In genomic region chr13:60427285-60427684, GRCh38 we compare ENCODE assay signal across 16 cellular contexts. TPM values are rescaled to one million over a fixed set of nuclear protein-coding genes. Genes with fewer than 3 reads are reported as not detected.
DNase-seq lines count a peak whose midpoint lies in the region; ATAC-seq and TF ChIP-seq lines count a peak whose summit lies in the region.
"Had no signal": no experiment of that assay in that cellular context is flagged by ENCODE, and none has a peak within 500 bp of the region (broad histone marks: within the 10 kb centered on the region; RNA-seq: fewer than 3 reads in every experiment).

No MANE protein-coding gene starts in this region.

- H3F3A ChIP-seq in DOHH2 (ENCODE audit: control insufficient read depth, insufficient read depth), result 0 out of 2 replicates have a peak, but pooled peaks cover 3% of the 10 kb centered on the region

- no peak for TF ChIP-seq CTCF in DOHH2 (IDR thresholded peaks at IDR 0.05; ENCODE audit: low read depth, low read length, poor library complexity, severe bottlenecking)

- H3K27ac Mint-ChIP-seq in T-cell, result peak overlapping the region; percentile 84 to 91
- H3K27ac Mint-ChIP-seq: activated naive CD4-positive, alpha-beta T cell treated with anti-CD3 and anti-CD28 coated beads for 36 hours had no signal

- POLR2A ChIA-PET in T-cell (lab: Charles Lee), result no interaction called here

- no peaks in the 10 kb centered on the region for H4K20me1 ChIP-seq in DOHH2 (ENCODE audit: control insufficient read depth, insufficient read depth, low read depth, low read length)

- H3K9me3 Mint-ChIP-seq in T-cell, result no peaks in the 10 kb centered on the region
- H3K9me3 Mint-ChIP-seq: activated naive CD4-positive, alpha-beta T cell treated with anti-CD3 and anti-CD28 coated beads for 36 hours had no signal

- H3K79me2 ChIP-seq in DOHH2 (ENCODE audit: control insufficient read depth, low read length), result no peaks in the 10 kb centered on the region; the same call in 1 of the 2 replicates

- H3K4me2 ChIP-seq in DOHH2 (ENCODE audit: low read length), result peak overlapping the region; percentile 11; the same call in 1 of the 2 replicates

- DNase-seq in T-cell (no peak), HuH-7 (ENCODE audit: low spot score) (no peak), medulla oblongata (ENCODE audit: extremely low spot score) (no peak), SIG-M5 treated with dmso at 0.1 percent for 504 hours (lab: John Stamatoyannopoulos, UW; ENCODE audit: unreplicated experiment) (no peak)
- no peak for DNase-seq in effector CD8-positive, alpha-beta T cell (lab: John Stamatoyannopoulos, UW)
- DNase-seq: activated naive CD4-positive, alpha-beta T cell treated with anti-CD3 and anti-CD28 coated beads for 36 hours; AML-193; GDM1; MV-4-11; NCI-H510A treated with DMSO at 0.1 percent for 48 hours; right cardiac atrium; SHP77 treated with DMSO at 0.1 percent for 48 hours; thyroid gland had no signal

- no peaks in the 10 kb centered on the region for H3K9me2 ChIP-seq in DOHH2 (replicated peaks; ENCODE audit: control insufficient read depth, low read length)

- H3K27me3 Mint-ChIP-seq in T-cell, result no peaks in the 10 kb centered on the region

- H3K9me3 ChIP-seq in DOHH2 (ENCODE audit: control insufficient read depth, insufficient read depth, low read length), result no peaks in the 10 kb centered on the region
- H3K9me3 ChIP-seq: thyroid gland had no signal

- H3K36me3 ChIP-seq in DOHH2 (ENCODE audit: control insufficient read depth, low read length), result no peaks in the 10 kb centered on the region
- H3K36me3 ChIP-seq: thyroid gland had no signal

- no peaks in the 10 kb centered on the region for H3K36me3 Mint-ChIP-seq in T-cell

- CTCF ChIA-PET in T-cell (lab: Charles Lee), result interaction anchor here (0.6 to 1.4 kb wide), 6 partner anchors 11 to 748 kb away, joined by 3 to 6 read pairs (median 3); partner anchors contain the start of gene TDRD3 (in 1 of the 2)

- peaks cover 9% of the 10 kb centered on the region for H3K4me1 ChIP-seq in DOHH2 (ENCODE audit: control insufficient read depth, low read length)
- H3K4me1 ChIP-seq: thyroid gland had no signal

- H3K27me3 ChIP-seq in DOHH2 (ENCODE audit: control insufficient read depth, low read length), result no peaks in the 10 kb centered on the region
- H3K27me3 ChIP-seq: thyroid gland had no signal

- no peak overlapping the region for H3K4me3 ChIP-seq in DOHH2 (ENCODE audit: low read length)
- H3K4me3 ChIP-seq: thyroid gland had no signal

- no peak overlapping the region for H3K27ac ChIP-seq in DOHH2 (ENCODE audit: low read depth, low read length)
- H3K27ac ChIP-seq: thyroid gland had no signal

- H3K4me1 Mint-ChIP-seq in T-cell, result peaks cover 26 to 43% (median 37%) of the 10 kb centered on the region in 3 donors

- ATAC-seq in GM19025 (IDR thresholded peaks at IDR 0.05; ENCODE audit: low read depth, unreplicated experiment) (peak; percentile 46), HG02759 (IDR thresholded peaks at IDR 0.05; ENCODE audit: unreplicated experiment) (peak; percentile 54), T-cell (replicated peaks in 1 of 4) (peak in 3 of 4 experiments; percentile 27 to 50 (median 29))
- ATAC-seq: right cardiac atrium had no signal

- peak overlapping the region; percentile 42 to 56 (median 56) for H3K4me3 Mint-ChIP-seq in T-cell
- H3K4me3 Mint-ChIP-seq: activated naive CD4-positive, alpha-beta T cell treated with anti-CD3 and anti-CD28 coated beads for 36 hours had no signal

RNA-seq across cellular contexts. Expression of gene TDRD3, which starts 30.3 kb away (rescaled TPM):
- total RNA-seq in T-cell, result 10 to 100 TPM; 23.6 to 30.4 (median 26.8) TPM
